In the genomic region with DNA sequence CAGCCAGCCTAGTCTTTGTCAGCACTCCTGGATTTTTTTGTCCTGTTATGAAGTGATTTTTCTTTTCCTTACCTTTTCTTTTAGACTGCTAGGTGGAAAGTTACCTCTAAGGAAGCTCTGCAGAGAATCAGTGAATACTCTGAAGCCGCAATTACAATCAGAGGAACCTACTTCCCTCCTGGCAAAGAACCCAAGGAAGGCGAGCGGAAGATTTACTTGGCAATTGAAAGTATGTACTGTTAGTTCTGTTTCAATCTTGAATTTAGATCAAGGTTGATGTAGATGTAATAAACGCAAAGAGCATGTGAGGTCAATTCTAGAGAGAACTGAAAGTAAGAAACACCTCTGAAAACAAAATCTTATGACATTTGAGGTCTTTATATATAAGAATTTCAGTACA, we compare ENCODE assay signal across 1 cellular context.
TF ChIP-seq lines count a peak whose summit lies in the region.

No MANE protein-coding gene starts in this region.

TF ChIP-seq in HepG2, 621 proteins besides CTCF, POLR2A, EP300 and RAD21:
- TF ChIP-seq ZNF512B (CRISPR knock-in tag; IDR thresholded peaks at IDR 0.05; ENCODE audit: borderline replicate concordance), result no peak
- no peak for TF ChIP-seq SKIL (CRISPR knock-in tag; IDR thresholded peaks at IDR 0.05; ENCODE audit: borderline replicate concordance)
- TF ChIP-seq ELF3 (CRISPR knock-in tag; IDR thresholded peaks at IDR 0.05), result no peak
- TF ChIP-seq ZNF10 (CRISPR knock-in tag; IDR thresholded peaks at IDR 0.05; ENCODE audit: borderline replicate concordance, low read depth), result no peak
- TF ChIP-seq GATAD1 (CRISPR knock-in tag; IDR thresholded peaks at IDR 0.05), result no peak
- no peak for TF ChIP-seq ZNF737 (CRISPR knock-in tag; IDR thresholded peaks at IDR 0.05; ENCODE audit: borderline replicate concordance)
- no peak for TF ChIP-seq THYN1 (CRISPR knock-in tag; IDR thresholded peaks at IDR 0.05; ENCODE audit: borderline replicate concordance, low read depth)
- no peak for TF ChIP-seq SATB2 (CRISPR knock-in tag; IDR thresholded peaks at IDR 0.05)
- TF ChIP-seq CAMTA2 (CRISPR knock-in tag; IDR thresholded peaks at IDR 0.05; ENCODE audit: borderline replicate concordance), result no peak
- TF ChIP-seq, protein P1, sequence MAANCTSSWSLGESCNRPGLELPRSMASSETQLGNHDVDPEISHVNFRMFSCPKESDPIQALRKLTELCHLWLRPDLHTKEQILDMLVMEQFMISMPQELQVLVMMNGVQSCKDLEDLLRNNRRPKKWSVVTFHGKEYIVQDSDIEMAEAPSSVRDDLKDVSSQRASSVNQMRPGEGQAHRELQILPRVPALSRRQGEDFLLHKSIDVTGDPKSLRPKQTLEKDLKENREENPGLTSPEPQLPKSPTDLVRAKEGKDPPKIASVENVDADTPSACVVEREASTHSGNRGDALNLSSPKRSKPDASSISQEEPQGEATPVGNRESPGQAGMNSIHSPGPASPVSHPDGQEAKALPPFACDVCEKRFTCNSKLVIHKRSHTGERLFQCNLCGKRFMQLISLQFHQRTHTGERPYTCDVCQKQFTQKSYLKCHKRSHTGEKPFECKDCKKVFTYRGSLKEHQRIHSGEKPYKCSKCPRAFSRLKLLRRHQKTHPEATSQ (CRISPR knock-in tag; IDR thresholded peaks at IDR 0.05; ENCODE audit: borderline replicate concordance), result no peak
- TF ChIP-seq EZH2 (conservative IDR thresholded peaks at IDR 0.05; ENCODE audit: low read depth, low read length), result no peak
- no peak for TF ChIP-seq CBX1 (IDR thresholded peaks at IDR 0.05; ENCODE audit: low read depth)
- TF ChIP-seq, protein P2, sequence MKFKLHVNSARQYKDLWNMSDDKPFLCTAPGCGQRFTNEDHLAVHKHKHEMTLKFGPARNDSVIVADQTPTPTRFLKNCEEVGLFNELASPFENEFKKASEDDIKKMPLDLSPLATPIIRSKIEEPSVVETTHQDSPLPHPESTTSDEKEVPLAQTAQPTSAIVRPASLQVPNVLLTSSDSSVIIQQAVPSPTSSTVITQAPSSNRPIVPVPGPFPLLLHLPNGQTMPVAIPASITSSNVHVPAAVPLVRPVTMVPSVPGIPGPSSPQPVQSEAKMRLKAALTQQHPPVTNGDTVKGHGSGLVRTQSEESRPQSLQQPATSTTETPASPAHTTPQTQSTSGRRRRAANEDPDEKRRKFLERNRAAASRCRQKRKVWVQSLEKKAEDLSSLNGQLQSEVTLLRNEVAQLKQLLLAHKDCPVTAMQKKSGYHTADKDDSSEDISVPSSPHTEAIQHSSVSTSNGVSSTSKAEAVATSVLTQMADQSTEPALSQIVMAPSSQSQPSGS (CRISPR knock-in tag; IDR thresholded peaks at IDR 0.05), result no peak
- TF ChIP-seq ZNF629 (CRISPR knock-in tag; conservative IDR thresholded peaks at IDR 0.05), result no peak
- TF ChIP-seq HOXA3 (CRISPR knock-in tag; IDR thresholded peaks at IDR 0.05), result no peak
- TF ChIP-seq ELK4 (CRISPR knock-in tag; IDR thresholded peaks at IDR 0.05; ENCODE audit: borderline replicate concordance), result no peak
- no peak for TF ChIP-seq ATM (IDR thresholded peaks at IDR 0.05; ENCODE audit: borderline replicate concordance)
- no peak for TF ChIP-seq ATF6 (CRISPR knock-in tag; conservative IDR thresholded peaks at IDR 0.05)
- TF ChIP-seq RBAK (CRISPR knock-in tag; IDR thresholded peaks at IDR 0.05), result no peak
- TF ChIP-seq SNAPC4 (CRISPR knock-in tag; IDR thresholded peaks at IDR 0.05), result no peak
TF ChIP-seq in HepG2: peak in this region for 0.
